Comparison of ENCODE assay signal across 2 cellular contexts in the genomic region with DNA sequence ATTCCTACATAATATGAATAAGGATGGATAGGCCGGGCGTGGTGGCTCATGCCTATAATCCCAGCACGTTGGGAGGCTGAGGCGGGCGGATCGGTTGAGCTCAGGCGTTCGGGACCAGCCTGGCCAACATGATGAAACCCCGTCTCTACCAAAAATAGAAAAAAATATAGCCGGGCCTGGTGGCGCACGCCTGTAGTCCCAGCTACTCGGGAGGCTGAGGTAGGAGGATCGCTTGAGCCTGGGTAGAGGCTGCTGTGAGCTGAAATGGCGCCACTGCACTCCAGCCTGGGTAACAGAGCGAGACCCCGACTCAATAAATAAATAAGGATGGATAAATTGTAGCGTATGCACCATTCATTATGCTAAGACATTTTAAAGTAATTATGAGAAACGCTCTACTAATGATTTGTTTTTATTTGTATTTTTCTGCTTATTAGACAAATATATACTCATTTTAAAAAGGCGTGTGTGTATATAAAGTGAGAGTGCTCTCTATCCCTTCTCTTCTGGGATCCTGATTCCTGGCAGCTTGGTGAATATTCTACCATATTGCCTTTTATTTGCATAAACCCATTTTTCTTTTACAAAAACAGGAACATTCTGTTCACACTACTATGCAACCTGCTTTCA.
TF ChIP-seq lines count a peak whose summit lies in the region.

No MANE protein-coding gene starts in this region.

TF ChIP-seq in K562, 482 proteins besides CTCF, POLR2A, EP300 and RAD21:
- TF ChIP-seq RBM22 (IDR thresholded peaks at IDR 0.05; ENCODE audit: low read depth, low read length, poor library complexity, severe bottlenecking) (peak; percentile 77), ZBTB9 (CRISPR knock-in tag; IDR thresholded peaks at IDR 0.05) (no peak), DMBX1 (CRISPR knock-in tag; IDR thresholded peaks at IDR 0.05; ENCODE audit: borderline replicate concordance) (no peak), C11orf30 (IDR thresholded peaks at IDR 0.05; ENCODE audit: low read depth) (peak; percentile 58), ZNF431 (CRISPR knock-in tag; IDR thresholded peaks at IDR 0.05) (no peak), ZNF165 (CRISPR knock-in tag; IDR thresholded peaks at IDR 0.05; ENCODE audit: borderline replicate concordance) (no peak), ZNF316 (IDR thresholded peaks at IDR 0.05) (peak; percentile 78), ZC3H11A (IDR thresholded peaks at IDR 0.05; ENCODE audit: low read depth, low read length) (no peak), POLR2G (IDR thresholded peaks at IDR 0.05; ENCODE audit: low read depth, low read length) (peak; percentile 68), YY1 (IDR thresholded peaks at IDR 0.05; ENCODE audit: borderline replicate concordance in 1 of 3, control insufficient read depth in 1 of 3, extremely low read depth in 1 of 3, insufficient read depth in 3 of 3, insufficient read length in 1 of 3, insufficient replicate concordance in 2 of 3, low read depth in 1 of 3, low read length in 2 of 3) (no peak), GTF2E2 (tag; IDR thresholded peaks at IDR 0.05) (no peak), MBD2 (IDR thresholded peaks at IDR 0.05; ENCODE audit: borderline replicate concordance, low read depth) (no peak), ZBTB33 (CRISPR knock-in tag; IDR thresholded peaks at IDR 0.05) (peak; percentile 58; the same call in 1 of the 2 replicates)

TF ChIP-seq in GM23338, 12 proteins besides CTCF, POLR2A, EP300 and RAD21:
- TF ChIP-seq JUNB (IDR thresholded peaks at IDR 0.05; ENCODE audit: unreplicated experiment) (no peak), CREB1 (CRISPR knock-in tag; IDR thresholded peaks at IDR 0.05; ENCODE audit: low read depth) (no peak), ETS1 (IDR thresholded peaks at IDR 0.05) (no peak), ZNF114 (CRISPR knock-in tag; IDR thresholded peaks at IDR 0.05) (no peak), EZH2 (IDR thresholded peaks at IDR 0.05; ENCODE audit: low read depth, unreplicated experiment) (no peak), ZNF331 (CRISPR knock-in tag; IDR thresholded peaks at IDR 0.05; ENCODE audit: low read depth) (no peak), NANOG (IDR thresholded peaks at IDR 0.05; ENCODE audit: borderline replicate concordance) (no peak), ZNF462 (CRISPR knock-in tag; IDR thresholded peaks at IDR 0.05) (no peak), POLR2AphosphoS5 (IDR thresholded peaks at IDR 0.05; ENCODE audit: low read depth) (no peak)
- TF ChIP-seq, protein P1, sequence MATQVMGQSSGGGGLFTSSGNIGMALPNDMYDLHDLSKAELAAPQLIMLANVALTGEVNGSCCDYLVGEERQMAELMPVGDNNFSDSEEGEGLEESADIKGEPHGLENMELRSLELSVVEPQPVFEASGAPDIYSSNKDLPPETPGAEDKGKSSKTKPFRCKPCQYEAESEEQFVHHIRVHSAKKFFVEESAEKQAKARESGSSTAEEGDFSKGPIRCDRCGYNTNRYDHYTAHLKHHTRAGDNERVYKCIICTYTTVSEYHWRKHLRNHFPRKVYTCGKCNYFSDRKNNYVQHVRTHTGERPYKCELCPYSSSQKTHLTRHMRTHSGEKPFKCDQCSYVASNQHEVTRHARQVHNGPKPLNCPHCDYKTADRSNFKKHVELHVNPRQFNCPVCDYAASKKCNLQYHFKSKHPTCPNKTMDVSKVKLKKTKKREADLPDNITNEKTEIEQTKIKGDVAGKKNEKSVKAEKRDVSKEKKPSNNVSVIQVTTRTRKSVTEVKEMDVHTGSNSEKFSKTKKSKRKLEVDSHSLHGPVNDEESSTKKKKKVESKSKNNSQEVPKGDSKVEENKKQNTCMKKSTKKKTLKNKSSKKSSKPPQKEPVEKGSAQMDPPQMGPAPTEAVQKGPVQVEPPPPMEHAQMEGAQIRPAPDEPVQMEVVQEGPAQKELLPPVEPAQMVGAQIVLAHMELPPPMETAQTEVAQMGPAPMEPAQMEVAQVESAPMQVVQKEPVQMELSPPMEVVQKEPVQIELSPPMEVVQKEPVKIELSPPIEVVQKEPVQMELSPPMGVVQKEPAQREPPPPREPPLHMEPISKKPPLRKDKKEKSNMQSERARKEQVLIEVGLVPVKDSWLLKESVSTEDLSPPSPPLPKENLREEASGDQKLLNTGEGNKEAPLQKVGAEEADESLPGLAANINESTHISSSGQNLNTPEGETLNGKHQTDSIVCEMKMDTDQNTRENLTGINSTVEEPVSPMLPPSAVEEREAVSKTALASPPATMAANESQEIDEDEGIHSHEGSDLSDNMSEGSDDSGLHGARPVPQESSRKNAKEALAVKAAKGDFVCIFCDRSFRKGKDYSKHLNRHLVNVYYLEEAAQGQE (IDR thresholded peaks at IDR 0.05; ENCODE audit: unreplicated experiment), result no peak
